In the genomic region with DNA sequence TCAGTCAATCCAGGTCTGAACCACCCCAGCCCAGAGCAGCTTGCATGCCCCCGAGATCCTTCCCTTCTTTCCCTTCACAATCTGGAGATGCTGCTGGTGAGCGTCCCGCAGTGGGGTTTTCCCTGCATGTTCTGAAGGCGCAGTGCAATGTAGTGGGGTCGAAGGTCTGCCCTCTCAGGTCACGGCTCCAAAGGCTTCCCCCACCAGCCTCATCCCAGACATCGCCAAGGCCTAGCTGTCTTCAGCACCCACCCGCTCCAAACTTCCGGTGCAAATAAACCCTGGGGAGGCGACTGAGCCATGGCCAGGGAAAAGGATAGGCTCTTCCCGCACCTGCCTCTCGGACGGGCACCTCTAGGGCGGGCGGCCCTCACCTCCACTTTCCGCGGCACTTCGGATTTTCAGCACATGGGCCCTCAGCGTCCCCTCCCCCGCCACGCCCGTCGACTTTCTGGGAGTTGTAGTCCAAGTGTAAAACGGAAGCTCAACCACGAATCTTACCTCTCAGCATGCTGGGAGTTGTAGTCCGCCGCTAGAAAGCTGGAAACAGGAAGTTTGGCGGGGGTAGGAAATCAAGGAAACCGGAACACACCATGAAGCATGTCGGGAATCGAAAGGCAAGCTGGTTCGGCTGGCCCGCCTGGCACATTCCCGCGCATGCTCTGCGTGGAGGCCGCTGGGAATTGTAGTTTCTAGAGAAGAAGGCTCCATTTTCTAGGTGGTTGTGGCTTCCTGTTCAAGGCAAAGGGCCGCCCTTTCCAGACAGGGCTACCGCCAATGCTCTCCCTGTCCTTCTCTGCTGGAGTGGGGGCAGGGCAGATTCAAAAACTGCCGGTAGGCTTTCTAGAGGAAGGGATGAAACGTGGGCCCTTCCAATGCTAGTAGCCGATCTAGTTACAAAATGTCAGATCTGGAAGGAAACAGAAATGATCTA, we compare ENCODE assay signal across 1 cellular context.
A peak's percentile ranks its signal among the peaks of the same experiment; 100 is the strongest.
TF ChIP-seq lines count a peak whose summit lies in the region.

A gene (minus strand): TSS at position 410 of the 934 bp plus-strand sequence. CDS start 2,384 bp downstream, outside the sequence.

TF ChIP-seq in K562, 482 proteins besides CTCF, POLR2A, EP300 and RAD21 (continued from another document and continues in another):
- TF ChIP-seq THRAP3 (IDR thresholded peaks at IDR 0.05; ENCODE audit: borderline replicate concordance) (no peak), RBM15 (IDR thresholded peaks at IDR 0.05; ENCODE audit: insufficient read depth, low read length) (no peak), MTA3 (IDR thresholded peaks at IDR 0.05; ENCODE audit: borderline replicate concordance) (0 out of 2 replicates have a peak, but pooled peaks have one; percentile 68), ZNF3 (CRISPR knock-in tag; IDR thresholded peaks at IDR 0.05) (no peak), NCOA1 (IDR thresholded peaks at IDR 0.05; ENCODE audit: low read depth) (peak; percentile 85), ZNF232 (CRISPR knock-in tag; IDR thresholded peaks at IDR 0.05) (no peak), ZC3H11A (IDR thresholded peaks at IDR 0.05; ENCODE audit: low read depth, low read length) (peak; percentile 64), GABPB1 (CRISPR knock-in tag; IDR thresholded peaks at IDR 0.05) (peak; percentile 99), NCOA4 (IDR thresholded peaks at IDR 0.05; ENCODE audit: partially characterized antibody) (no peak), GTF2F1 (IDR thresholded peaks at IDR 0.05; ENCODE audit: low read depth, low read length) (0 out of 2 replicates have a peak, but pooled peaks have one; percentile 15), PTRF (tag; IDR thresholded peaks at IDR 0.05) (no peak), NFIC (IDR thresholded peaks at IDR 0.05) (0 out of 2 replicates have a peak, but pooled peaks have one; percentile 23), SMARCB1 (IDR thresholded peaks at IDR 0.05; ENCODE audit: insufficient read length, low read depth) (no peak), ZNF699 (CRISPR knock-in tag; IDR thresholded peaks at IDR 0.05; ENCODE audit: insufficient replicate concordance) (no peak), SRSF1 (IDR thresholded peaks at IDR 0.05; ENCODE audit: low read depth, low read length) (no peak), ZNF717 (CRISPR knock-in tag; IDR thresholded peaks at IDR 0.05) (no peak)
- TF ChIP-seq, protein P1, sequence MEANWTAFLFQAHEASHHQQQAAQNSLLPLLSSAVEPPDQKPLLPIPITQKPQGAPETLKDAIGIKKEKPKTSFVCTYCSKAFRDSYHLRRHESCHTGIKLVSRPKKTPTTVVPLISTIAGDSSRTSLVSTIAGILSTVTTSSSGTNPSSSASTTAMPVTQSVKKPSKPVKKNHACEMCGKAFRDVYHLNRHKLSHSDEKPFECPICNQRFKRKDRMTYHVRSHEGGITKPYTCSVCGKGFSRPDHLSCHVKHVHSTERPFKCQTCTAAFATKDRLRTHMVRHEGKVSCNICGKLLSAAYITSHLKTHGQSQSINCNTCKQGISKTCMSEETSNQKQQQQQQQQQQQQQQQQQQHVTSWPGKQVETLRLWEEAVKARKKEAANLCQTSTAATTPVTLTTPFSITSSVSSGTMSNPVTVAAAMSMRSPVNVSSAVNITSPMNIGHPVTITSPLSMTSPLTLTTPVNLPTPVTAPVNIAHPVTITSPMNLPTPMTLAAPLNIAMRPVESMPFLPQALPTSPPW (CRISPR knock-in tag; IDR thresholded peaks at IDR 0.05): peak; percentile 94
- TF ChIP-seq, protein P2, sequence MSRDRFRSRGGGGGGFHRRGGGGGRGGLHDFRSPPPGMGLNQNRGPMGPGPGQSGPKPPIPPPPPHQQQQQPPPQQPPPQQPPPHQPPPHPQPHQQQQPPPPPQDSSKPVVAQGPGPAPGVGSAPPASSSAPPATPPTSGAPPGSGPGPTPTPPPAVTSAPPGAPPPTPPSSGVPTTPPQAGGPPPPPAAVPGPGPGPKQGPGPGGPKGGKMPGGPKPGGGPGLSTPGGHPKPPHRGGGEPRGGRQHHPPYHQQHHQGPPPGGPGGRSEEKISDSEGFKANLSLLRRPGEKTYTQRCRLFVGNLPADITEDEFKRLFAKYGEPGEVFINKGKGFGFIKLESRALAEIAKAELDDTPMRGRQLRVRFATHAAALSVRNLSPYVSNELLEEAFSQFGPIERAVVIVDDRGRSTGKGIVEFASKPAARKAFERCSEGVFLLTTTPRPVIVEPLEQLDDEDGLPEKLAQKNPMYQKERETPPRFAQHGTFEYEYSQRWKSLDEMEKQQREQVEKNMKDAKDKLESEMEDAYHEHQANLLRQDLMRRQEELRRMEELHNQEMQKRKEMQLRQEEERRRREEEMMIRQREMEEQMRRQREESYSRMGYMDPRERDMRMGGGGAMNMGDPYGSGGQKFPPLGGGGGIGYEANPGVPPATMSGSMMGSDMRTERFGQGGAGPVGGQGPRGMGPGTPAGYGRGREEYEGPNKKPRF (IDR thresholded peaks at IDR 0.05; ENCODE audit: low read depth, low read length): no peak
- TF ChIP-seq, protein P3, sequence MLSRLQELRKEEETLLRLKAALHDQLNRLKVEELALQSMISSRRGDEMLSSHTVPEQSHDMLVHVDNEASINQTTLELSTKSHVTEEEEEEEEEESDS (CRISPR knock-in tag; IDR thresholded peaks at IDR 0.05): no peak
- TF ChIP-seq, protein P4, sequence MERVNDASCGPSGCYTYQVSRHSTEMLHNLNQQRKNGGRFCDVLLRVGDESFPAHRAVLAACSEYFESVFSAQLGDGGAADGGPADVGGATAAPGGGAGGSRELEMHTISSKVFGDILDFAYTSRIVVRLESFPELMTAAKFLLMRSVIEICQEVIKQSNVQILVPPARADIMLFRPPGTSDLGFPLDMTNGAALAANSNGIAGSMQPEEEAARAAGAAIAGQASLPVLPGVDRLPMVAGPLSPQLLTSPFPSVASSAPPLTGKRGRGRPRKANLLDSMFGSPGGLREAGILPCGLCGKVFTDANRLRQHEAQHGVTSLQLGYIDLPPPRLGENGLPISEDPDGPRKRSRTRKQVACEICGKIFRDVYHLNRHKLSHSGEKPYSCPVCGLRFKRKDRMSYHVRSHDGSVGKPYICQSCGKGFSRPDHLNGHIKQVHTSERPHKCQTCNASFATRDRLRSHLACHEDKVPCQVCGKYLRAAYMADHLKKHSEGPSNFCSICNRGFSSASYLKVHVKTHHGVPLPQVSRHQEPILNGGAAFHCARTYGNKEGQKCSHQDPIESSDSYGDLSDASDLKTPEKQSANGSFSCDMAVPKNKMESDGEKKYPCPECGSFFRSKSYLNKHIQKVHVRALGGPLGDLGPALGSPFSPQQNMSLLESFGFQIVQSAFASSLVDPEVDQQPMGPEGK (CRISPR knock-in tag; IDR thresholded peaks at IDR 0.05; ENCODE audit: borderline replicate concordance): 0 out of 2 replicates have a peak, but pooled peaks have one; percentile 39
- TF ChIP-seq, protein P5, sequence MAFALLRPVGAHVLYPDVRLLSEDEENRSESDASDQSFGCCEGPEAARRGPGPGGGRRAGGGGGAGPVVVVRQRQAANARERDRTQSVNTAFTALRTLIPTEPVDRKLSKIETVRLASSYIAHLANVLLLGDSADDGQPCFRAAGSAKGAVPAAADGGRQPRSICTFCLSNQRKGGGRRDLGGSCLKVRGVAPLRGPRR (CRISPR knock-in tag; IDR thresholded peaks at IDR 0.05): no peak
- TF ChIP-seq, protein P6, sequence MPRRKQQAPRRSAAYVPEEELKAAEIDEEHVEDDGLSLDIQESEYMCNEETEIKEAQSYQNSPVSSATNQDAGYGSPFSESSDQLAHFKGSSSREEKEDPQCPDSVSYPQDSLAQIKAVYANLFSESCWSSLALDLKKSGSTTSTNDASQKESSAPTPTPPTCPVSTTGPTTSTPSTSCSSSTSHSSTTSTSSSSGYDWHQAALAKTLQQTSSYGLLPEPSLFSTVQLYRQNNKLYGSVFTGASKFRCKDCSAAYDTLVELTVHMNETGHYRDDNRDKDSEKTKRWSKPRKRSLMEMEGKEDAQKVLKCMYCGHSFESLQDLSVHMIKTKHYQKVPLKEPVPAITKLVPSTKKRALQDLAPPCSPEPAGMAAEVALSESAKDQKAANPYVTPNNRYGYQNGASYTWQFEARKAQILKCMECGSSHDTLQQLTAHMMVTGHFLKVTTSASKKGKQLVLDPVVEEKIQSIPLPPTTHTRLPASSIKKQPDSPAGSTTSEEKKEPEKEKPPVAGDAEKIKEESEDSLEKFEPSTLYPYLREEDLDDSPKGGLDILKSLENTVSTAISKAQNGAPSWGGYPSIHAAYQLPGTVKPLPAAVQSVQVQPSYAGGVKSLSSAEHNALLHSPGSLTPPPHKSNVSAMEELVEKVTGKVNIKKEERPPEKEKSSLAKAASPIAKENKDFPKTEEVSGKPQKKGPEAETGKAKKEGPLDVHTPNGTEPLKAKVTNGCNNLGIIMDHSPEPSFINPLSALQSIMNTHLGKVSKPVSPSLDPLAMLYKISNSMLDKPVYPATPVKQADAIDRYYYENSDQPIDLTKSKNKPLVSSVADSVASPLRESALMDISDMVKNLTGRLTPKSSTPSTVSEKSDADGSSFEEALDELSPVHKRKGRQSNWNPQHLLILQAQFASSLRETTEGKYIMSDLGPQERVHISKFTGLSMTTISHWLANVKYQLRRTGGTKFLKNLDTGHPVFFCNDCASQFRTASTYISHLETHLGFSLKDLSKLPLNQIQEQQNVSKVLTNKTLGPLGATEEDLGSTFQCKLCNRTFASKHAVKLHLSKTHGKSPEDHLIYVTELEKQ (CRISPR knock-in tag; IDR thresholded peaks at IDR 0.05): no peak
- TF ChIP-seq, protein P7, sequence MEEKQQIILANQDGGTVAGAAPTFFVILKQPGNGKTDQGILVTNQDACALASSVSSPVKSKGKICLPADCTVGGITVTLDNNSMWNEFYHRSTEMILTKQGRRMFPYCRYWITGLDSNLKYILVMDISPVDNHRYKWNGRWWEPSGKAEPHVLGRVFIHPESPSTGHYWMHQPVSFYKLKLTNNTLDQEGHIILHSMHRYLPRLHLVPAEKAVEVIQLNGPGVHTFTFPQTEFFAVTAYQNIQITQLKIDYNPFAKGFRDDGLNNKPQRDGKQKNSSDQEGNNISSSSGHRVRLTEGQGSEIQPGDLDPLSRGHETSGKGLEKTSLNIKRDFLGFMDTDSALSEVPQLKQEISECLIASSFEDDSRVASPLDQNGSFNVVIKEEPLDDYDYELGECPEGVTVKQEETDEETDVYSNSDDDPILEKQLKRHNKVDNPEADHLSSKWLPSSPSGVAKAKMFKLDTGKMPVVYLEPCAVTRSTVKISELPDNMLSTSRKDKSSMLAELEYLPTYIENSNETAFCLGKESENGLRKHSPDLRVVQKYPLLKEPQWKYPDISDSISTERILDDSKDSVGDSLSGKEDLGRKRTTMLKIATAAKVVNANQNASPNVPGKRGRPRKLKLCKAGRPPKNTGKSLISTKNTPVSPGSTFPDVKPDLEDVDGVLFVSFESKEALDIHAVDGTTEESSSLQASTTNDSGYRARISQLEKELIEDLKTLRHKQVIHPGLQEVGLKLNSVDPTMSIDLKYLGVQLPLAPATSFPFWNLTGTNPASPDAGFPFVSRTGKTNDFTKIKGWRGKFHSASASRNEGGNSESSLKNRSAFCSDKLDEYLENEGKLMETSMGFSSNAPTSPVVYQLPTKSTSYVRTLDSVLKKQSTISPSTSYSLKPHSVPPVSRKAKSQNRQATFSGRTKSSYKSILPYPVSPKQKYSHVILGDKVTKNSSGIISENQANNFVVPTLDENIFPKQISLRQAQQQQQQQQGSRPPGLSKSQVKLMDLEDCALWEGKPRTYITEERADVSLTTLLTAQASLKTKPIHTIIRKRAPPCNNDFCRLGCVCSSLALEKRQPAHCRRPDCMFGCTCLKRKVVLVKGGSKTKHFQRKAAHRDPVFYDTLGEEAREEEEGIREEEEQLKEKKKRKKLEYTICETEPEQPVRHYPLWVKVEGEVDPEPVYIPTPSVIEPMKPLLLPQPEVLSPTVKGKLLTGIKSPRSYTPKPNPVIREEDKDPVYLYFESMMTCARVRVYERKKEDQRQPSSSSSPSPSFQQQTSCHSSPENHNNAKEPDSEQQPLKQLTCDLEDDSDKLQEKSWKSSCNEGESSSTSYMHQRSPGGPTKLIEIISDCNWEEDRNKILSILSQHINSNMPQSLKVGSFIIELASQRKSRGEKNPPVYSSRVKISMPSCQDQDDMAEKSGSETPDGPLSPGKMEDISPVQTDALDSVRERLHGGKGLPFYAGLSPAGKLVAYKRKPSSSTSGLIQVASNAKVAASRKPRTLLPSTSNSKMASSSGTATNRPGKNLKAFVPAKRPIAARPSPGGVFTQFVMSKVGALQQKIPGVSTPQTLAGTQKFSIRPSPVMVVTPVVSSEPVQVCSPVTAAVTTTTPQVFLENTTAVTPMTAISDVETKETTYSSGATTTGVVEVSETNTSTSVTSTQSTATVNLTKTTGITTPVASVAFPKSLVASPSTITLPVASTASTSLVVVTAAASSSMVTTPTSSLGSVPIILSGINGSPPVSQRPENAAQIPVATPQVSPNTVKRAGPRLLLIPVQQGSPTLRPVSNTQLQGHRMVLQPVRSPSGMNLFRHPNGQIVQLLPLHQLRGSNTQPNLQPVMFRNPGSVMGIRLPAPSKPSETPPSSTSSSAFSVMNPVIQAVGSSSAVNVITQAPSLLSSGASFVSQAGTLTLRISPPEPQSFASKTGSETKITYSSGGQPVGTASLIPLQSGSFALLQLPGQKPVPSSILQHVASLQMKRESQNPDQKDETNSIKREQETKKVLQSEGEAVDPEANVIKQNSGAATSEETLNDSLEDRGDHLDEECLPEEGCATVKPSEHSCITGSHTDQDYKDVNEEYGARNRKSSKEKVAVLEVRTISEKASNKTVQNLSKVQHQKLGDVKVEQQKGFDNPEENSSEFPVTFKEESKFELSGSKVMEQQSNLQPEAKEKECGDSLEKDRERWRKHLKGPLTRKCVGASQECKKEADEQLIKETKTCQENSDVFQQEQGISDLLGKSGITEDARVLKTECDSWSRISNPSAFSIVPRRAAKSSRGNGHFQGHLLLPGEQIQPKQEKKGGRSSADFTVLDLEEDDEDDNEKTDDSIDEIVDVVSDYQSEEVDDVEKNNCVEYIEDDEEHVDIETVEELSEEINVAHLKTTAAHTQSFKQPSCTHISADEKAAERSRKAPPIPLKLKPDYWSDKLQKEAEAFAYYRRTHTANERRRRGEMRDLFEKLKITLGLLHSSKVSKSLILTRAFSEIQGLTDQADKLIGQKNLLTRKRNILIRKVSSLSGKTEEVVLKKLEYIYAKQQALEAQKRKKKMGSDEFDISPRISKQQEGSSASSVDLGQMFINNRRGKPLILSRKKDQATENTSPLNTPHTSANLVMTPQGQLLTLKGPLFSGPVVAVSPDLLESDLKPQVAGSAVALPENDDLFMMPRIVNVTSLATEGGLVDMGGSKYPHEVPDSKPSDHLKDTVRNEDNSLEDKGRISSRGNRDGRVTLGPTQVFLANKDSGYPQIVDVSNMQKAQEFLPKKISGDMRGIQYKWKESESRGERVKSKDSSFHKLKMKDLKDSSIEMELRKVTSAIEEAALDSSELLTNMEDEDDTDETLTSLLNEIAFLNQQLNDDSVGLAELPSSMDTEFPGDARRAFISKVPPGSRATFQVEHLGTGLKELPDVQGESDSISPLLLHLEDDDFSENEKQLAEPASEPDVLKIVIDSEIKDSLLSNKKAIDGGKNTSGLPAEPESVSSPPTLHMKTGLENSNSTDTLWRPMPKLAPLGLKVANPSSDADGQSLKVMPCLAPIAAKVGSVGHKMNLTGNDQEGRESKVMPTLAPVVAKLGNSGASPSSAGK (IDR thresholded peaks at IDR 0.05): peak; percentile 90
- TF ChIP-seq, protein P8, sequence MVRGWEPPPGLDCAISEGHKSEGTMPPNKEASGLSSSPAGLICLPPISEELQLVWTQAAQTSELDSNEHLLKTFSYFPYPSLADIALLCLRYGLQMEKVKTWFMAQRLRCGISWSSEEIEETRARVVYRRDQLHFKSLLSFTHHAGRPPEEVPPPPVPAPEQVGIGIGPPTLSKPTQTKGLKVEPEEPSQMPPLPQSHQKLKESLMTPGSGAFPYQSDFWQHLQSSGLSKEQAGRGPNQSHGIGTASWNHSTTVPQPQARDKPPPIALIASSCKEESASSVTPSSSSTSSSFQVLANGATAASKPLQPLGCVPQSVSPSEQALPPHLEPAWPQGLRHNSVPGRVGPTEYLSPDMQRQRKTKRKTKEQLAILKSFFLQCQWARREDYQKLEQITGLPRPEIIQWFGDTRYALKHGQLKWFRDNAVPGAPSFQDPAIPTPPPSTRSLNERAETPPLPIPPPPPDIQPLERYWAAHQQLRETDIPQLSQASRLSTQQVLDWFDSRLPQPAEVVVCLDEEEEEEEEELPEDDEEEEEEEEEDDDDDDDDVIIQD (CRISPR knock-in tag; IDR thresholded peaks at IDR 0.05): no peak
